21 cellular contexts compared by ENCODE assay signal in genomic region chr15:31036783-31037182, GRCh38.
"Had no signal": no experiment of that assay in that cellular context is flagged by ENCODE, and none has a peak within 500 bp of the region (broad histone marks: within the 10 kb centered on the region; RNA-seq: fewer than 3 reads in every experiment).

No MANE protein-coding gene starts in this region.

- H3K4me1 ChIP-seq: left lung had no signal

- H2AFZ ChIP-seq: hepatocyte had no signal

- H3K27ac ChIP-seq: hepatocyte, left lung, lower lobe of right lung, neutrophil, ovary, right atrium auricular region, skin epidermis, suprapubic skin, thoracic aorta, tibial artery, vagina had no signal

- FAIRE-seq: kidney had no signal

- H3K79me2 ChIP-seq: hepatocyte had no signal

- H3K36me3 ChIP-seq: left lung, lower lobe of right lung, neutrophil, ovary, right atrium auricular region, spleen, suprapubic skin, thoracic aorta, tibial artery, vagina had no signal

- DNase-seq: kidney; left colon; left lung; lower lobe of right lung; mammary epithelial cell; mesenchymal stem cell; naive thymus-derived CD8-positive, alpha-beta T cell; occipital lobe; ovary; spleen; stimulated activated CD4-positive, alpha-beta T cell treated with anti-CD3 and anti-CD28 coated beads, Interleukin-4, amount 100 ng/mL, for 24 hours; stimulated activated naive CD4-positive, alpha-beta T cell; tibial artery had no signal

- H3K9me3 ChIP-seq: left lung, lower lobe of right lung, neutrophil, ovary, right atrium auricular region, spleen, suprapubic skin, thoracic aorta, tibial artery, vagina had no signal

- H3K4me3 ChIP-seq: hepatocyte, left lung, lower lobe of right lung, ovary, right atrium auricular region, skin epidermis, spleen, suprapubic skin, thoracic aorta, tibial artery, vagina had no signal

- H3K27me3 ChIP-seq: hepatocyte, left lung, neutrophil, ovary, right atrium auricular region, spleen, suprapubic skin, tibial artery, vagina had no signal

- ATAC-seq: left colon; left lung; naive thymus-derived CD8-positive, alpha-beta T cell; sciatic nerve had no signal

- H3K4me2 ChIP-seq: hepatocyte had no signal
